ENCODE assay signal across 27 cellular contexts in the genomic region with DNA sequence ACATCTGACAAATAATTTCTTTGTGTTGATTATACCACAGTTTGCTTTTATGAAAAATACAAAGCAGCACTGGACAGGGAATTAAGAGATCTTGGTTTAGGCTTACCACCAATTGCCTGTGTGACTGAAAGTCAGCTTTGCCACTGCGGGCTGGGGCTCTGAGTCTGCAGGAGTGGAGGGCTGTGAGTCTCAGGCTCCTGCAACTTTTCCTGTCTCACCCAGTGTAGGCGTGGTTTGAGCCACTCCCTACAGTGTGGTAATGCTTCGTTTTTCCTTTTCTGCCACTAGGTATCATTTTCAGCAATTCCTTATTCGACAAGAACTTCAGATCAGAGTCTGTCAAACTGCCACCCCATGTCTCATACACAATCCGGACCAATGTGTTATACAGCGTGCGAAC.
"Had no signal": no experiment of that assay in that cellular context is flagged by ENCODE, and none has a peak within 500 bp of the region (broad histone marks: within the 10 kb centered on the region; RNA-seq: fewer than 3 reads in every experiment).

No MANE protein-coding gene starts in this region.

- H3K27me3 Mint-ChIP-seq: activated T-cell treated with anti-CD3 and anti-CD28 coated beads, Interleukin-2, amount 50 U/mL, for 24 hours; central memory CD8-positive, alpha-beta T cell; dendritic cell treated with granulocyte-macrophage colony-stimulating factor and Interleukin-4, amounts not matched to agents 40 ng/mL and 50 ng/mL, for 4 days had no signal

- H3K9me3 Mint-ChIP-seq: activated T-cell treated with anti-CD3 and anti-CD28 coated beads, Interleukin-2, amount 50 U/mL, for 24 hours; central memory CD8-positive, alpha-beta T cell; dendritic cell treated with granulocyte-macrophage colony-stimulating factor and Interleukin-4, amounts not matched to agents 40 ng/mL and 50 ng/mL, for 4 days; endodermal cell; neural progenitor cell; T-helper 2 cell treated with Interferon-gamma antibody and Interleukin-4, amounts not matched to agents 5 μg/mL and 100 μg/mL, for 36 hours had no signal

- H3K36me3 ChIP-seq: breast epithelium, esophagus muscularis mucosa, heart right ventricle, left lung, lower lobe of right lung, neural progenitor cell, suprapubic skin, tibial artery had no signal

- H3K4me1 ChIP-seq: breast epithelium, esophagus muscularis mucosa, lower lobe of right lung, neural progenitor cell, suprapubic skin, tibial artery had no signal

- DNase-seq: activated CD4-positive, alpha-beta T cell treated with anti-CD3 and anti-CD28 coated beads for 48 hours; activated CD4-positive, alpha-beta T cell treated with anti-CD3 and anti-CD28 coated beads, Interleukin-2, amount 50 U/mL, for 48 hours; activated CD8-positive, alpha-beta memory T cell treated with anti-CD3 and anti-CD28 coated beads for 24 hours; activated gamma-delta T cell; activated naive CD4-positive, alpha-beta T cell treated with anti-CD3 and anti-CD28 coated beads, Interleukin-2, amount 50 U/mL, for 16 hours; activated T-cell treated with anti-CD3 and anti-CD28 coated beads, Interleukin-2, amount 50 U/mL, for 24 hours; amygdala; endodermal cell; foreskin melanocyte; heart right ventricle; kidney glomerular epithelial cell; left lung; lower lobe of right lung; mesendoderm; natural killer cell; right cardiac atrium; stimulated activated CD4-positive, alpha-beta T cell treated with anti-CD3 and anti-CD28 coated beads, Interleukin-15, amount 100 ng/mL, for 24 hours; stimulated activated CD4-positive, alpha-beta T cell treated with anti-CD3 and anti-CD28 coated beads, Interleukin-2, amount 100 ng/mL, for 24 hours; stimulated activated naive B cell treated with anti-CD40 and anti-IgM and Interleukin-4, amounts not matched to agents 10 μg/mL and 1 μg/mL and 100 μg/mL, for 72 hours; tibial artery had no signal

- H2AFZ ChIP-seq: neural progenitor cell had no signal

- H3K4me3 ChIP-seq: breast epithelium, esophagus muscularis mucosa, heart right ventricle, left lung, lower lobe of right lung, neural progenitor cell, suprapubic skin, tibial artery had no signal

- H3K4me2 ChIP-seq: neural progenitor cell had no signal

- H3K27ac Mint-ChIP-seq: activated T-cell treated with anti-CD3 and anti-CD28 coated beads, Interleukin-2, amount 50 U/mL, for 24 hours; dendritic cell treated with granulocyte-macrophage colony-stimulating factor and Interleukin-4, amounts not matched to agents 40 ng/mL and 50 ng/mL, for 4 days; endodermal cell; natural killer cell; neural progenitor cell; stimulated activated naive B cell treated with anti-CD40 and anti-IgM and Interleukin-4, amounts not matched to agents 10 μg/mL and 1 μg/mL and 100 μg/mL, for 72 hours; T-helper 2 cell treated with Interferon-gamma antibody and Interleukin-4, amounts not matched to agents 5 μg/mL and 100 μg/mL, for 36 hours had no signal

- H3K9ac ChIP-seq: neural progenitor cell had no signal

- H3K36me3 Mint-ChIP-seq: natural killer cell; neural progenitor cell; stimulated activated naive B cell treated with anti-CD40 and anti-IgM and Interleukin-4, amounts not matched to agents 10 μg/mL and 1 μg/mL and 100 μg/mL, for 72 hours had no signal

- H3K9me3 ChIP-seq: breast epithelium, esophagus muscularis mucosa, heart right ventricle, left lung, lower lobe of right lung, suprapubic skin, tibial artery had no signal

- H3K27me3 ChIP-seq: breast epithelium, left lung, neural progenitor cell, suprapubic skin, tibial artery had no signal

- H3K4me3 Mint-ChIP-seq: activated T-cell treated with anti-CD3 and anti-CD28 coated beads, Interleukin-2, amount 50 U/mL, for 24 hours; central memory CD8-positive, alpha-beta T cell; dendritic cell treated with granulocyte-macrophage colony-stimulating factor and Interleukin-4, amounts not matched to agents 40 ng/mL and 50 ng/mL, for 4 days; endodermal cell; natural killer cell; neural progenitor cell; stimulated activated naive B cell treated with anti-CD40 and anti-IgM and Interleukin-4, amounts not matched to agents 10 μg/mL and 1 μg/mL and 100 μg/mL, for 72 hours; T-helper 2 cell treated with Interferon-gamma antibody and Interleukin-4, amounts not matched to agents 5 μg/mL and 100 μg/mL, for 36 hours had no signal

- H3K27ac ChIP-seq: breast epithelium, esophagus muscularis mucosa, heart right ventricle, lower lobe of right lung, neural progenitor cell, suprapubic skin, tibial artery had no signal

- H3K4me1 Mint-ChIP-seq: central memory CD8-positive, alpha-beta T cell; endodermal cell; natural killer cell; neural progenitor cell; stimulated activated naive B cell treated with anti-CD40 and anti-IgM and Interleukin-4, amounts not matched to agents 10 μg/mL and 1 μg/mL and 100 μg/mL, for 72 hours had no signal
